In the genomic region with DNA sequence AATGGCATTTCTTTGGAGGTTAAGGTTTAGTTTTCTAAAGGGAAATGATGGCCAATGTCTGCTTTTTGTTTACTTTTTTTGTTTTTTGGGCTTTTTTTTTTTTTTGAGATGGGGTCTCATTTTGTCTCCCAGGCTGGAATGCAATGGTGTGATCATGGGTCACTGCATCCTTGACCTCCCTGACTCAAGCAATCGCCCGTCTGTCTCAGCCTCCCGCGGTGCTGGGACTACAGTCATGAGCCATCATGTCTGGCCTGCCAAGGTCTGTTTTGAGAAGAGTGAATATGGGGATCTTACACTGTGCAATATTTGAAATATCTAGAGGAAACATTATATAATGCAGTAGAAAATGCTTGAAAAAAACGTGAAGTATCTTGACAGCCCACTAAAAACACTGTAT, we compare ENCODE assay signal across 18 cellular contexts.
"Had no signal": no experiment of that assay in that cellular context is flagged by ENCODE, and none has a peak within 500 bp of the region (broad histone marks: within the 10 kb centered on the region; RNA-seq: fewer than 3 reads in every experiment).

No MANE protein-coding gene starts in this region.

- H3K27ac Mint-ChIP-seq: activated CD4-positive, alpha-beta T cell treated with anti-CD3 and anti-CD28 coated beads, Interleukin-2, amount 10 ng/mL, durations not matched to agents 24 days and 14 days; memory B cell had no signal

- FAIRE-seq: endometrium had no signal

- H3K9me3 Mint-ChIP-seq: activated CD4-positive, alpha-beta T cell treated with anti-CD3 and anti-CD28 coated beads, Interleukin-2, amount 10 ng/mL, durations not matched to agents 24 days and 14 days; memory B cell had no signal

- H3K27me3 ChIP-seq: left lung, sigmoid colon, suprapubic skin had no signal

- H3K36me3 Mint-ChIP-seq: memory B cell had no signal

- DNase-seq: activated CD4-positive, alpha-beta T cell treated with anti-CD3 and anti-CD28 coated beads, Interleukin-2, amount 10 ng/mL, durations not matched to agents 24 days and 14 days; activated CD8-positive, alpha-beta memory T cell treated with anti-CD3 and anti-CD28 coated beads for 24 hours; activated naive CD4-positive, alpha-beta T cell treated with Interleukin-2 at 50 U/mL for 16 hours; dermis blood vessel endothelial cell; left lung; sigmoid colon; SK-N-SH; stimulated activated CD4-positive, alpha-beta T cell treated with anti-CD3 and anti-CD28 coated beads, Interleukin-12 subunit alpha, Interleukin-12 subunit beta, amount 100 ng/mL, for 4 hours; stimulated activated CD4-positive, alpha-beta T cell treated with anti-CD3 and anti-CD28 coated beads, Interleukin-4, amount 100 ng/mL, for 1 hour; stimulated activated CD8-positive, alpha-beta memory T cell treated with anti-CD3 and anti-CD28 coated beads, Interleukin-4, amount 100 ng/mL, for 48 hours; stimulated activated naive CD8-positive, alpha-beta T cell treated with anti-CD3 and anti-CD28 coated beads, Interleukin-15, Interleukin-2, amounts not matched to agents 100 U/mL and 50 U/mL, for 24 hours; T-helper 1 cell had no signal

- H3K4me1 ChIP-seq: prostate gland had no signal

- H3K27ac ChIP-seq: left lung, prostate gland, sigmoid colon, suprapubic skin had no signal

- H3K4me3 ChIP-seq: left lung, prostate gland, sigmoid colon, suprapubic skin had no signal

- H3K4me3 Mint-ChIP-seq: activated CD4-positive, alpha-beta T cell treated with anti-CD3 and anti-CD28 coated beads, Interleukin-2, amount 10 ng/mL, durations not matched to agents 24 days and 14 days; central memory CD8-positive, alpha-beta T cell; memory B cell had no signal

- H3K9me3 ChIP-seq: left lung, prostate gland, sigmoid colon, suprapubic skin had no signal

- H3K36me3 ChIP-seq: left lung, prostate gland, sigmoid colon, suprapubic skin had no signal

- ATAC-seq: esophagus mucosa; left lung; stimulated activated naive CD8-positive, alpha-beta T cell treated with anti-CD3 and anti-CD28 coated beads, Interleukin-15, Interleukin-2, amounts not matched to agents 100 U/mL and 50 U/mL, for 24 hours had no signal

- H3K27me3 Mint-ChIP-seq: activated CD4-positive, alpha-beta T cell treated with anti-CD3 and anti-CD28 coated beads, Interleukin-2, amount 10 ng/mL, durations not matched to agents 24 days and 14 days; central memory CD8-positive, alpha-beta T cell; memory B cell had no signal

- H3K4me1 Mint-ChIP-seq: activated CD4-positive, alpha-beta T cell treated with anti-CD3 and anti-CD28 coated beads, Interleukin-2, amount 10 ng/mL, durations not matched to agents 24 days and 14 days; central memory CD8-positive, alpha-beta T cell; memory B cell had no signal
